13 cellular contexts compared by ENCODE assay signal in genomic region chr7:108973075-108973474, GRCh38.
DNase-seq lines count a peak whose midpoint lies in the region; ATAC-seq and TF ChIP-seq lines count a peak whose summit lies in the region.
"Had no signal": no experiment of that assay in that cellular context is flagged by ENCODE, and none has a peak within 500 bp of the region (broad histone marks: within the 10 kb centered on the region; RNA-seq: fewer than 3 reads in every experiment).

No MANE protein-coding gene starts in this region.

- H3K4me3 ChIP-seq in hepatocyte: no peak overlapping the region
- H3K4me3 ChIP-seq: ascending aorta, lung had no signal

- 95% methylated on average over 1 of the region's 1 CpG for WGBS in hepatocyte (ENCODE audit: low lambda C conversion rate, missing lambda C conversion rate)

- H3K36me3 ChIP-seq in hepatocyte (replicated peaks; ENCODE audit: insufficient read depth, low read depth): no peaks in the 10 kb centered on the region
- H3K36me3 ChIP-seq: ascending aorta had no signal

- no peaks in the 10 kb centered on the region for H3K4me1 ChIP-seq in hepatocyte (ENCODE audit: insufficient read depth)
- H3K4me1 ChIP-seq: ascending aorta had no signal

- no peak overlapping the region for H3K27ac ChIP-seq in hepatocyte
- H3K27ac ChIP-seq: ascending aorta had no signal

- no peak overlapping the region for H3K4me2 ChIP-seq in hepatocyte

- H3K4me1 Mint-ChIP-seq in mesothelial cell of epicardium: peaks cover 21% of the 10 kb centered on the region
- H3K4me1 Mint-ChIP-seq: CD4-positive, CD25-positive, alpha-beta regulatory T cell; T-helper 17 cell had no signal

- no peak overlapping the region for H3K4me3 Mint-ChIP-seq in mesothelial cell of epicardium
- H3K4me3 Mint-ChIP-seq: CD4-positive, CD25-positive, alpha-beta regulatory T cell; T-helper 17 cell had no signal

- in situ Hi-C loops in ACHN (cut with HindIII; ENCODE audit: low pct_ligation_motif_present, low pct_unique_long_range_greater_than_20kb, low sequenced_read_pairs): no loop called here

- peak; percentile 65 for TF ChIP-seq CTCF in hepatocyte (IDR thresholded peaks at IDR 0.05; ENCODE audit: poor library complexity)
- TF ChIP-seq CTCF in mesothelial cell of epicardium (IDR thresholded peaks at IDR 0.05; ENCODE audit: unreplicated experiment): no peak

- H3K9me2 ChIP-seq in hepatocyte (replicated peaks; ENCODE audit: insufficient read depth): no peaks in the 10 kb centered on the region

- no peak overlapping the region for H3K27ac Mint-ChIP-seq in mesothelial cell of epicardium
- H3K27ac Mint-ChIP-seq: CD4-positive, CD25-positive, alpha-beta regulatory T cell; T-helper 17 cell had no signal

- no peaks in the 10 kb centered on the region for H3K27me3 ChIP-seq in hepatocyte
- H3K27me3 ChIP-seq: ascending aorta had no signal

- H4K20me1 ChIP-seq in hepatocyte (ENCODE audit: insufficient read depth, poor library complexity, severe bottlenecking): no peaks in the 10 kb centered on the region

- DNase-seq in ACHN (peak; percentile 24), HT-29 (ENCODE audit: low spot score) (peak; percentile 23), OCI-M1 (lab: John Stamatoyannopoulos, UW) (peak; percentile 2), hepatocyte (ENCODE audit: low spot score) (peak; percentile 45), mesothelial cell of epicardium (ENCODE audit: low spot score in 2 of 2, unreplicated experiment in 2 of 2) (no peak)
- DNase-seq in stimulated activated CD4-positive, alpha-beta T cell treated with anti-CD3 and anti-CD28 coated beads, Interleukin-4, amount 100 ng/mL, for 1 hour: no peak
- DNase-seq: CD4-positive, CD25-positive, alpha-beta regulatory T cell; NCI-H2029; T-helper 17 cell had no signal

- no peaks in the 10 kb centered on the region for H3K27me3 Mint-ChIP-seq in mesothelial cell of epicardium (ENCODE audit: low read depth)
- H3K27me3 Mint-ChIP-seq: CD4-positive, CD25-positive, alpha-beta regulatory T cell; T-helper 17 cell had no signal

- H2AFZ ChIP-seq in hepatocyte: no peak overlapping the region

- H3K36me3 Mint-ChIP-seq in mesothelial cell of epicardium: no peaks in the 10 kb centered on the region
- H3K36me3 Mint-ChIP-seq: CD4-positive, CD25-positive, alpha-beta regulatory T cell had no signal

- no peaks in the 10 kb centered on the region for H3K79me2 ChIP-seq in hepatocyte

- H3K9me3 Mint-ChIP-seq in mesothelial cell of epicardium: no peaks in the 10 kb centered on the region

- no peaks in the 10 kb centered on the region for H3K9me3 ChIP-seq in hepatocyte (ENCODE audit: low read depth)
- H3K9me3 ChIP-seq: ascending aorta had no signal

- ATAC-seq in GM18870 (IDR thresholded peaks at IDR 0.05; ENCODE audit: unreplicated experiment) (no peak), HG03135 (IDR thresholded peaks at IDR 0.05; ENCODE audit: unreplicated experiment) (no peak)
- ATAC-seq: T-helper 17 cell had no signal

Comparison
In these comparisons a context has a peak if more than half of its experiments do, and no peak if none do; other contexts are left out.
1. DNase-seq: peak in ACHN (single experiment), HT-29 (single experiment), OCI-M1 (single experiment) and hepatocyte (single experiment); none in stimulated activated CD4-positive, alpha-beta T cell treated with anti-CD3 and anti-CD28 coated beads, Interleukin-4, amount 100 ng/mL, for 1 hour (single experiment) and mesothelial cell of epicardium (0 of 2).